In the genomic region with DNA sequence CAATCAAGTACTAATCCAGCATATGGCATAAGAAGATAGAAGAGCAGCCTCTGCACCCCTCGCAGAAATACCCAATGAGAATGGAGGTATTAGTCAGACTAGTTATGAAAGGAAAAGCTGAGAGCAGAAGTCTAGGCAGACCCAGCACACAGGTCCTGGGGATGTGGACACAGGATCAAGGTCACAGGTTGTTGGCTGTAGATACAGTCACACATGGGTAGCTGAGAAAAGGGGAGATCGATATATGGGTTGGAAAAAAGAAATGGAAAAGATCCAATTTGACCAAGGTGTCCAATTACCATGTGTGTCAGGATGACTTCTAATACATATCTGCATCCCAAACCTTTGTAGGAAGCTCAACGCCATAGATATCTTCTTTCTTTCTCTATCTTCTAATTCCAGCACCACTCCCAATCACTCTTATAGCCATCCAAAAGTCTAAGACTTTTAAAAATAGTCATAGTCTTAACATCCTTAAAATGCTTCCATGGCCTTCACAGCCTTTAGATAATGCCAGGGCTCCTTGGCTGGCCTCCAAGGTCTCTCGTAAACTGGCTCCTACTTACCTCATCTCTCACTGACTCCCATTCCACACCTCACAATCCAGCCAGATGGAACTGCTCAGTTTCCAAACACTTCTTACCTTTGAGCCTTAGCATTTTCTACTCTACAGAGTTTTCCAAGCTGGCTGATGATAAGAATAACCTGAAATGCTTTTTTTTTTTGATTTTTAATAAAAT, we compare ENCODE assay signal across 18 cellular contexts. TPM values are rescaled to one million over a fixed set of nuclear protein-coding genes. Genes with fewer than 3 reads are reported as not detected.
A peak's percentile ranks its signal among the peaks of the same experiment; 100 is the strongest.
DNase-seq lines count a peak whose midpoint lies in the region; ATAC-seq and TF ChIP-seq lines count a peak whose summit lies in the region.
"Had no signal": no experiment of that assay in that cellular context is flagged by ENCODE, and none has a peak within 500 bp of the region (broad histone marks: within the 10 kb centered on the region; RNA-seq: fewer than 3 reads in every experiment).

No MANE protein-coding gene starts in this region.

- no peak for TF ChIP-seq CTCF in fibroblast of the aortic adventitia (IDR thresholded peaks at IDR 0.05; ENCODE audit: insufficient read depth, low read length)

- H3K4me3 ChIP-seq in fibroblast of the aortic adventitia (ENCODE audit: low read depth, low read length) = no peak overlapping the region

- ATAC-seq in HG03342 (IDR thresholded peaks at IDR 0.05; ENCODE audit: unreplicated experiment) = no peak
- ATAC-seq in HG02970 (IDR thresholded peaks at IDR 0.05; ENCODE audit: low FRiP score, unreplicated experiment) = no peak
- no peak for ATAC-seq in HG02798 (IDR thresholded peaks at IDR 0.05; ENCODE audit: poor library complexity, unreplicated experiment)
- ATAC-seq: Panc1 had no signal

- peak; percentile 8 for DNase-seq in DMS 273 treated with DMSO at 0.1 percent for 48 hours (lab: John Stamatoyannopoulos, UW)
- DNase-seq in LoVo (ENCODE audit: low spot score) = peak; percentile 20
- peak; percentile 8 for DNase-seq in NCI-H524 treated with DMSO at 0.1 percent for 48 hours (lab: John Stamatoyannopoulos, UW)
- peak; percentile 14 for DNase-seq in fibroblast of the aortic adventitia (ENCODE audit: low read depth)
- DNase-seq: Calu3; CD4-positive, alpha-beta T cell; DMS79 treated with DMSO at 0.1 percent for 48 hours; GDM1; HCEC 1CT; MV-4-11; NCI-H1436 treated with DMSO at 0.1 percent for 48 hours; NCI-H510A treated with DMSO at 0.1 percent for 48 hours; SIG-M5; T-helper 2 cell had no signal

RNA-seq across cellular contexts. Expression of a gene that starts 8.3 kb away (rescaled TPM):
- total RNA-seq in fibroblast of the aortic adventitia (ENCODE audit: low replicate concordance) = not detected in 2 replicates
- total RNA-seq: Calu3 had no signal
